Comparison of ENCODE assay signal across 8 cellular contexts in the genomic region with DNA sequence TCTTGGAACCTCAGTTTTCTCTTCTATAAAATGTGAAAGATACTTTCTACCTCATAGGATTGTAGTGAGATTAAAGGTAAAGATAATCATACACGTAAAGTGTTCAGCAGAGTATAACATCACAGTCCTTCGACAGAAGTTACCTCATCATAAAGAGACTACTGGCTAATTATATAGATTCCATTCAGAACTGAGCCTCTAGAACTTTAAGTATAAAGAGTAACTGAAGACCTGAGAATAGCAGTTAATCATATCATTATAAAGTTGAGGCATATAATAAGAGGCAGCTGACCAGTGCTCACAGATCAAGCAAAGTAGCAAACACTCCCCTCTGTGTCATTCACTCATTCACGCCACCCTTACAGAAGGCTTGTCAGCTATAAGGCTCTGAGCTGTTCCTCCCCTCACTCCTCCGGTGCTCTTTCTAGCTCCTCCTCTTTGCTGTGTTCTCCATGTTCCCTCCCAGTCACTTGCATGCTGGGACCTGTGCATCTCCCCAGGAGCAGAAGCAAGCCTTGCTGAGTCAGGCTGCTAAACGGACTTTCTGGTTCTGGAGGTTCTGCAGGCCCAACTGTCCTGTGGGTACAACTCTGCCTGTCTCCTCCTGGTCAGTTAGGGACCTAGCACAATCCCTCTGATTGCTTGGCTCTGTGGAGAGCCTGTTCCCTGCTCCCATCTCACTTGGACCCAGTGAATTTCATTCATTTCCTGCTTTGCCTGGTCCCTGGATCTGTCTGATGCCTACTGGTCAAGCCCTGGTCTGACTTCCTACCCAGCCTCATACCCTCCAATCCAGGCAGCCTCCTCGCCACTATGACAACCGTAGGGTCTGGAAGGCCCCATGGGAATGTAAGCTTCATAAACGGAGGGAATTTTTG. TPM values are rescaled to one million over a fixed set of nuclear protein-coding genes. Genes with fewer than 3 reads are reported as not detected.
DNase-seq lines count a peak whose midpoint lies in the region; ATAC-seq and TF ChIP-seq lines count a peak whose summit lies in the region.

No MANE protein-coding gene starts in this region.

- peaks cover 16% of the 10 kb centered on the region for H3K36me3 Mint-ChIP-seq in activated naive CD8-positive, alpha-beta T cell treated with anti-CD3 and anti-CD28 coated beads for 36 hours

- H4K20me1 ChIP-seq in DND-41 (ENCODE audit: insufficient read depth, low read length), result no peaks in the 10 kb centered on the region
- no peaks in the 10 kb centered on the region for H4K20me1 ChIP-seq in Karpas-422 (ENCODE audit: insufficient read depth, low read depth, low read length)
- no peaks in the 10 kb centered on the region for H4K20me1 ChIP-seq in hepatocyte (ENCODE audit: insufficient read depth, poor library complexity, severe bottlenecking)

- H3K27ac ChIP-seq in DND-41 (ENCODE audit: low read length) (peak overlapping the region; percentile 74), Karpas-422 (ENCODE audit: low read length) (no peak overlapping the region), stomach (peak overlapping the region in 3 of 5 donors; percentile 29 to 52 (median 50)), tibial artery (no peak overlapping the region), hepatocyte (no peak overlapping the region)

- no peaks in the 10 kb centered on the region for H3K36me3 ChIP-seq in DND-41 (ENCODE audit: insufficient read depth, low read length)
- H3K36me3 ChIP-seq in Karpas-422 (ENCODE audit: insufficient read depth, low read length), result no peaks in the 10 kb centered on the region
- H3K36me3 ChIP-seq in stomach, result no peaks in the 10 kb centered on the region
- no peaks in the 10 kb centered on the region for H3K36me3 ChIP-seq in tibial artery
- H3K36me3 ChIP-seq in hepatocyte (replicated peaks; ENCODE audit: insufficient read depth, low read depth), result no peaks in the 10 kb centered on the region

- peak overlapping the region; percentile 48 for H3K4me2 ChIP-seq in DND-41 (ENCODE audit: insufficient read depth, low read length)
- peak overlapping the region; percentile 76 for H3K4me2 ChIP-seq in Karpas-422 (ENCODE audit: low read depth, low read length, poor library complexity, severe bottlenecking)
- H3K4me2 ChIP-seq in hepatocyte, result no peak overlapping the region

- H3K4me1 ChIP-seq in DND-41 (ENCODE audit: insufficient read depth, low read length), result peaks cover 22% of the 10 kb centered on the region
- peaks cover 12% of the 10 kb centered on the region for H3K4me1 ChIP-seq in Karpas-422 (ENCODE audit: low read length)
- H3K4me1 ChIP-seq in stomach, result peaks cover 0 to 7% (median 0%) of the 10 kb centered on the region in 4 donors
- peaks cover 0 to 8% (median 0%) of the 10 kb centered on the region in 4 donors for H3K4me1 ChIP-seq in tibial artery
- no peaks in the 10 kb centered on the region for H3K4me1 ChIP-seq in hepatocyte (ENCODE audit: insufficient read depth)

- no peak for TF ChIP-seq EP300 in stomach (IDR thresholded peaks at IDR 0.05)

- H3K4me1 Mint-ChIP-seq in activated naive CD8-positive, alpha-beta T cell treated with anti-CD3 and anti-CD28 coated beads for 36 hours, result peaks cover 67% of the 10 kb centered on the region

- H3K9ac ChIP-seq in DND-41 (ENCODE audit: low read depth, low read length) (peak overlapping the region; percentile 46), Karpas-422 (ENCODE audit: low read length) (peak overlapping the region; percentile 65)

- H3K9me2 ChIP-seq in Karpas-422 (replicated peaks; ENCODE audit: insufficient read depth, low read length) (no peaks in the 10 kb centered on the region), hepatocyte (replicated peaks; ENCODE audit: insufficient read depth) (no peaks in the 10 kb centered on the region)

- H3K27me3 ChIP-seq in DND-41 (ENCODE audit: insufficient read depth, low read length, poor library complexity), result no peaks in the 10 kb centered on the region
- no peaks in the 10 kb centered on the region for H3K27me3 ChIP-seq in Karpas-422 (ENCODE audit: low read length)
- no peaks in the 10 kb centered on the region for H3K27me3 ChIP-seq in stomach
- H3K27me3 ChIP-seq in tibial artery, result no peaks in the 10 kb centered on the region
- no peaks in the 10 kb centered on the region for H3K27me3 ChIP-seq in hepatocyte

- H3K9me3 ChIP-seq in DND-41 (ENCODE audit: insufficient read depth, low read length, severe bottlenecking) (no peaks in the 10 kb centered on the region), Karpas-422 (ENCODE audit: low read length) (no peaks in the 10 kb centered on the region), stomach (no peaks in the 10 kb centered on the region), tibial artery (no peaks in the 10 kb centered on the region), hepatocyte (ENCODE audit: low read depth) (no peaks in the 10 kb centered on the region)

- H3K27ac Mint-ChIP-seq in activated naive CD8-positive, alpha-beta T cell treated with anti-CD3 and anti-CD28 coated beads for 36 hours, result peak overlapping the region; percentile 99

- intact Hi-C loops in stomach (cut with DNase I; ENCODE audit: low total_unique reads), result no loop called here
- intact Hi-C loops in tibial artery (cut with DNase I; ENCODE audit: low total_unique reads), result no loop called here

- ATAC-seq in DND-41 (ENCODE audit: insufficient read depth, low read depth) (peak; percentile 57), GM21515 (IDR thresholded peaks at IDR 0.05; ENCODE audit: unreplicated experiment) (peak; percentile 57)

- H3K4me3 ChIP-seq in DND-41 (ENCODE audit: low read depth in 1 of 2, low read length in 2 of 2), result peak overlapping the region in 1 of 2 experiments; percentile 26; a peak in 2 of 4 replicates
- H3K4me3 ChIP-seq in Karpas-422 (ENCODE audit: low read length), result peak overlapping the region; percentile 63
- H3K4me3 ChIP-seq in stomach, result no peak overlapping the region
- H3K4me3 ChIP-seq in tibial artery, result no peak overlapping the region
- no peak overlapping the region for H3K4me3 ChIP-seq in hepatocyte

- no peak for TF ChIP-seq POLR2A in stomach (IDR thresholded peaks at IDR 0.05)

- peak overlapping the region; percentile 78 for H3K4me3 Mint-ChIP-seq in activated naive CD8-positive, alpha-beta T cell treated with anti-CD3 and anti-CD28 coated beads for 36 hours

- H2AFZ ChIP-seq in DND-41 (ENCODE audit: low read depth, low read length), result peak overlapping the region; percentile 76
- peak overlapping the region; percentile 82 for H2AFZ ChIP-seq in Karpas-422 (ENCODE audit: low read length)
- no peak overlapping the region for H2AFZ ChIP-seq in hepatocyte

- no peaks in the 10 kb centered on the region for H3K27me3 Mint-ChIP-seq in activated naive CD8-positive, alpha-beta T cell treated with anti-CD3 and anti-CD28 coated beads for 36 hours

- DNase-seq in DND-41 (peak; percentile 33), Karpas-422 (peak; percentile 61), stomach (no peak), tibial artery (no peak), hepatocyte (ENCODE audit: low spot score) (no peak), epidermal melanocyte (ENCODE audit: insufficient read length, low spot score) (no peak)
- DNase-seq in activated naive CD8-positive, alpha-beta T cell treated with anti-CD3 and anti-CD28 coated beads for 36 hours, result peak; percentile 41

- 61 to 70% (median 68%) methylated on average over 8 of the region's 8 CpGs for WGBS in stomach, 5 donors
- 70% methylated on average over 8 of the region's 8 CpGs for WGBS in hepatocyte (ENCODE audit: low lambda C conversion rate, missing lambda C conversion rate)

- TF ChIP-seq CTCF in DND-41 (IDR thresholded peaks at IDR 0.05; ENCODE audit: borderline replicate concordance, extremely low read depth, low read length, poor library complexity, severe bottlenecking) (no peak), stomach (IDR thresholded peaks at IDR 0.05) (no peak), tibial artery (IDR thresholded peaks at IDR 0.05) (no peak), hepatocyte (IDR thresholded peaks at IDR 0.05; ENCODE audit: poor library complexity) (no peak)

- H3K9me3 Mint-ChIP-seq in activated naive CD8-positive, alpha-beta T cell treated with anti-CD3 and anti-CD28 coated beads for 36 hours, result peaks cover 11% of the 10 kb centered on the region

- no peaks in the 10 kb centered on the region for H3K79me2 ChIP-seq in DND-41 (ENCODE audit: insufficient read depth, low read length)
- H3K79me2 ChIP-seq in Karpas-422 (ENCODE audit: low read length), result no peaks in the 10 kb centered on the region
- no peaks in the 10 kb centered on the region for H3K79me2 ChIP-seq in hepatocyte

RNA-seq across cellular contexts. Expression of a gene that starts 28.3 kb away (rescaled TPM):
- 1.6 and 1.7 TPM in 2 replicates for total RNA-seq in Karpas-422 (2014; rRNA removed; shearing (Covaris generic); ENCODE audit: low replicate concordance)
- 10 to 100 TPM; 28.3 to 29.0 TPM for total RNA-seq in activated naive CD8-positive, alpha-beta T cell treated with anti-CD3 and anti-CD28 coated beads for 36 hours
- total RNA-seq in stomach, result 1 to 10 TPM in 3 of 5 donors, not detected in 2; 1.3 to 7.5 (median 1.7) TPM
- 1 to 10 TPM in 1 of 3 donors, under 1 TPM in 2; 0.25 to 1.1 (median 0.63) TPM for polyA plus RNA-seq in stomach
- not detected in 2 replicates for total RNA-seq in hepatocyte
- not detected in 2 replicates for polyA plus RNA-seq in hepatocyte

RNA-seq across cellular contexts. Expression of a gene that starts 28.6 kb away (rescaled TPM):
- total RNA-seq in Karpas-422 (2014; rRNA removed; shearing (Covaris generic); ENCODE audit: low replicate concordance), result 0.15 and 0.76 TPM in 2 replicates
- 100 to 1,000 TPM; 152 to 162 TPM for total RNA-seq in activated naive CD8-positive, alpha-beta T cell treated with anti-CD3 and anti-CD28 coated beads for 36 hours
- total RNA-seq in stomach, result 1 to 10 TPM in 2 of 5 donors, under 1 TPM in 2, not detected in 1; 0.45 to 4.2 (median 1.3) TPM
- polyA plus RNA-seq in stomach, result 1 to 10 TPM; 1.3 to 3.7 (median 2.1) TPM
- total RNA-seq in hepatocyte, result 0.07 TPM in 1 of 2 replicates, not detected in the other
- not detected in 2 replicates for polyA plus RNA-seq in hepatocyte

RNA-seq across cellular contexts. Expression of a gene that starts 56.0 kb away (rescaled TPM):
- 26.9 and 56.3 TPM in 2 replicates for total RNA-seq in Karpas-422 (2014; rRNA removed; shearing (Covaris generic); ENCODE audit: low replicate concordance)
- total RNA-seq in activated naive CD8-positive, alpha-beta T cell treated with anti-CD3 and anti-CD28 coated beads for 36 hours, result 100 to 1,000 TPM; 376 to 385 TPM
- total RNA-seq in stomach (10 to 100 TPM in 1 of 5 donors, 1 to 10 TPM in 1, under 1 TPM in 1, not detected in 2; 0.58 to 11.9 (median 9.2) TPM), hepatocyte (0.30 and 0.68 TPM in 2 replicates)
- polyA plus RNA-seq in stomach (10 to 100 TPM in 1 of 3 donors, 1 to 10 TPM in 2; 6.4 to 23.7 (median 8.4) TPM), hepatocyte (not detected in 2 replicates)

Comparison
In these comparisons a context has a peak if more than half of its experiments do, and no peak if none do; other contexts are left out.
1. DNase-seq: peak in DND-41 (single experiment), Karpas-422 (single experiment) and activated naive CD8-positive, alpha-beta T cell treated with anti-CD3 and anti-CD28 coated beads for 36 hours (single experiment); none in stomach (single experiment), tibial artery (0 of 2), hepatocyte (single experiment) and epidermal melanocyte (single experiment).
2. H3K27ac ChIP-seq: peak in DND-41 (single experiment) and stomach (3 of 5); none in Karpas-422 (single experiment), tibial artery (0 of 2) and hepatocyte (single experiment).
3. RNA of a gene that starts 28.6 kb away (total RNA-seq): 152 to 162 TPM in activated naive CD8-positive, alpha-beta T cell treated with anti-CD3 and anti-CD28 coated beads for 36 hours; 0.45 to 4.2 TPM in stomach, 0.15 to 0.76 TPM in Karpas-422 and 0.07 TPM in hepatocyte; every median in the first group is over 10 times any median in the second.